ENCODE assay signal across 1 cellular context in genomic region chr1:8903410-8903809, GRCh38.
TF ChIP-seq lines count a peak whose summit lies in the region.

No MANE protein-coding gene starts in this region.

TF ChIP-seq in WTC11, 78 proteins besides CTCF, POLR2A, EP300 and RAD21 (continued from another document):
- no peak for TF ChIP-seq ATF6 (CRISPR knock-in tag; IDR thresholded peaks at IDR 0.05)
- TF ChIP-seq ZBTB21 (CRISPR knock-in tag; IDR thresholded peaks at IDR 0.05; ENCODE audit: borderline replicate concordance): no peak
- TF ChIP-seq GTF2I (CRISPR knock-in tag; conservative IDR thresholded peaks at IDR 0.05): no peak
- no peak for TF ChIP-seq IRF2 (CRISPR knock-in tag; IDR thresholded peaks at IDR 0.05; ENCODE audit: borderline replicate concordance, low read depth)
- no peak for TF ChIP-seq SOX15 (CRISPR knock-in tag; IDR thresholded peaks at IDR 0.05)
- TF ChIP-seq CREB1 (CRISPR knock-in tag; IDR thresholded peaks at IDR 0.05): no peak
- no peak for TF ChIP-seq TEAD4 (CRISPR knock-in tag; IDR thresholded peaks at IDR 0.05)
TF ChIP-seq in WTC11: peak in this region for 0.
